21 cellular contexts compared by ENCODE assay signal in the genomic region with DNA sequence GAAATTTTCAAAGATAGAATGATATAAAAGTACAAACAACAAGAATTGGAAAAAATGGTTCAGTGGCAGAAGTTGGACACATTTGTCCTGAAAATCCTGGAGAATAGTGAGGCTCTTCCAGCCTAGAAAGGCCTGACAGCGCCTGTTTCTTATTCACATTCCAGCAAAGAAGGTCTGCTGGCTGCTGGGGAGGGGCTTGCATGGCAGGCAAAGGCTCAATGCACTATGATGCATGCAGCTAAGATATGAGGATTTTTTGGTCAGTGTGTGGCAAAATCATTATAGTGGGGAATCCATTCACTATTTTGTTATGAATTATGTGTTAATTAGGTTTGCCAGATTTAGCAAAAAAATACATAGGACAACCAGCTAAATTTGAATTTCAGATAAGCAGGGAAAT.
DNase-seq lines count a peak whose midpoint lies in the region; ATAC-seq, FAIRE-seq and TF ChIP-seq lines count a peak whose summit lies in the region.
"Had no signal": no experiment of that assay in that cellular context is flagged by ENCODE, and none has a peak within 500 bp of the region (broad histone marks: within the 10 kb centered on the region; RNA-seq: fewer than 3 reads in every experiment).

No MANE protein-coding gene starts in this region.

- no peak overlapping the region for H3K9ac ChIP-seq in PC-3 (ENCODE audit: low read length)
- H3K9ac ChIP-seq in H1 (replicated peaks in 1 of 4; ENCODE audit: extremely low read depth in 1 of 4, low read depth in 3 of 4, low read length in 3 of 4) = no peak overlapping the region
- H3K9ac ChIP-seq in neural progenitor cell = no peak overlapping the region
- H3K9ac ChIP-seq: BLaER1 had no signal

- no peaks in the 10 kb centered on the region for H3K4me1 Mint-ChIP-seq in neural progenitor cell
- H3K4me1 Mint-ChIP-seq: B cell; CD4-positive, CD25-positive, alpha-beta regulatory T cell had no signal

- H3K36me3 Mint-ChIP-seq in neural progenitor cell = no peaks in the 10 kb centered on the region
- H3K36me3 Mint-ChIP-seq: CD4-positive, CD25-positive, alpha-beta regulatory T cell; CD8-positive, alpha-beta T cell had no signal

- no peak for TF ChIP-seq POLR2A in H1 (IDR thresholded peaks at IDR 0.05; ENCODE audit: control extremely low read depth in 1 of 2, low read depth in 2 of 2, low read length in 2 of 2)

- no peak overlapping the region for H3K4me3 Mint-ChIP-seq in neural progenitor cell
- H3K4me3 Mint-ChIP-seq: B cell; CD4-positive, CD25-positive, alpha-beta regulatory T cell; CD8-positive, alpha-beta T cell; H9 had no signal

- no peak overlapping the region for H2AK5ac ChIP-seq in H1 (ENCODE audit: low read depth, low read length)

- no peak overlapping the region for H3K27ac Mint-ChIP-seq in neural progenitor cell
- H3K27ac Mint-ChIP-seq: B cell; CD8-positive, alpha-beta T cell; H9 had no signal

- H3K27ac ChIP-seq in PC-3 (ENCODE audit: low read length) (peak overlapping the region; percentile 27; the same call in 1 of the 2 replicates), H1 (ENCODE audit: low read depth, low read length) (no peak overlapping the region), neural progenitor cell (no peak overlapping the region), tibial artery (no peak overlapping the region)
- H3K27ac ChIP-seq: BLaER1, C4-2B had no signal

- no peak overlapping the region for H2BK20ac ChIP-seq in H1 (ENCODE audit: low read length)

- DNase-seq in PC-3 = no peak
- DNase-seq in H1 (ENCODE audit: low read depth in 1 of 2, low spot score in 2 of 2) = no peak
- peak; percentile 31 for DNase-seq in iPS-NIHi7 (ENCODE audit: extremely low spot score)
- DNase-seq in neural progenitor cell (ENCODE audit: low spot score) = peak; percentile 14
- DNase-seq in HPDE6-E6E7 (ENCODE audit: extremely low spot score) = no peak
- DNase-seq in KG1 (lab: John Stamatoyannopoulos, UW) = no peak
- DNase-seq in SW 1271 (lab: John Stamatoyannopoulos, UW) = no peak
- DNase-seq in tibial artery = no peak
- DNase-seq: Caco-2; CD4-positive, CD25-positive, alpha-beta regulatory T cell; CD8-positive, alpha-beta T cell; DMS153; DND-41; H9 had no signal

- FAIRE-seq in H1 (lab: Jason Lieb, UNC) = no peak
- FAIRE-seq: A204.1, G401.6, GM12892 had no signal

- H3K14ac ChIP-seq in H1 (ENCODE audit: insufficient read length) = no peak overlapping the region

- no peak overlapping the region for H3K18ac ChIP-seq in H1 (ENCODE audit: extremely low read depth, low read length)

- H2BK120ac ChIP-seq in H1 (replicated peaks; ENCODE audit: low read depth, low read length) = no peak overlapping the region

- no peak overlapping the region for H4K8ac ChIP-seq in H1 (ENCODE audit: extremely low read depth, insufficient read depth, low read length)

- H3K4me2 ChIP-seq in PC-3 (ENCODE audit: low read length) (no peak overlapping the region), H1 (ENCODE audit: insufficient read depth in 1 of 2, low read depth in 2 of 2, low read length in 2 of 2) (no peak overlapping the region), neural progenitor cell (no peak overlapping the region)
- H3K4me2 ChIP-seq: BLaER1 had no signal

- intact Hi-C loops in PC-3 (cut with micrococcal nuclease) = no loop called here
- intact Hi-C loops in tibial artery (cut with DNase I; ENCODE audit: low total_unique reads) = no loop called here

- no peak overlapping the region for H2BK5ac ChIP-seq in H1 (ENCODE audit: low read depth, low read length)

- H3K36me3 ChIP-seq in PC-3 (ENCODE audit: low read depth, low read length) (no peaks in the 10 kb centered on the region), H1 (ENCODE audit: control insufficient read depth in 2 of 4, insufficient read depth in 4 of 4, low read length in 3 of 4) (no peaks in the 10 kb centered on the region), neural progenitor cell (no peaks in the 10 kb centered on the region), tibial artery (no peaks in the 10 kb centered on the region)
- H3K36me3 ChIP-seq: BLaER1 had no signal

- POLR2A ChIA-PET in PC-3 (lab: Charles Lee; ENCODE audit: unreplicated experiment) = no interaction called here
- POLR2A ChIA-PET in H1 (lab: Charles Lee; ENCODE audit: partially characterized antibody) = no interaction called here

- no peaks in the 10 kb centered on the region for H3K79me1 ChIP-seq in H1 (ENCODE audit: low read depth, low read length)

- TF ChIP-seq RAD21 in H1 (IDR thresholded peaks at IDR 0.05 in 1 of 2, conservative IDR thresholded peaks at IDR 0.05 in 1 of 2; ENCODE audit: low read depth in 2 of 2, low read length in 2 of 2) = no peak

- peaks cover 3% of the 10 kb centered on the region for H3F3A ChIP-seq in PC-3 (ENCODE audit: low read length, unreplicated experiment)
- H3F3A ChIP-seq in neural progenitor cell (ENCODE audit: low read depth) = no peaks in the 10 kb centered on the region

- H3K23ac ChIP-seq in H1 (ENCODE audit: insufficient read length) = no peak overlapping the region

- H2AFZ ChIP-seq in PC-3 (ENCODE audit: low read length) (no peak overlapping the region), H1 (ENCODE audit: low read length) (no peak overlapping the region), neural progenitor cell (replicated peaks) (no peak overlapping the region)

- no peak for ATAC-seq in PC-3
- ATAC-seq: CD8-positive, alpha-beta T cell; HCT116 had no signal

- no peaks in the 10 kb centered on the region for H3K27me3 Mint-ChIP-seq in neural progenitor cell (ENCODE audit: insufficient read depth, low read depth)

- H4K20me1 ChIP-seq in PC-3 (ENCODE audit: low read length) (no peaks in the 10 kb centered on the region), H1 (replicated peaks in 1 of 2; ENCODE audit: control insufficient read depth in 1 of 2, insufficient read depth in 2 of 2, low read length in 2 of 2) (no peaks in the 10 kb centered on the region), neural progenitor cell (ENCODE audit: low read depth) (no peaks in the 10 kb centered on the region)
- H4K20me1 ChIP-seq: BLaER1 had no signal

- no peak for TF ChIP-seq CTCF in PC-3 (conservative IDR thresholded peaks at IDR 0.05; ENCODE audit: low read depth, low read length)
- no peak for TF ChIP-seq CTCF in H1 (IDR thresholded peaks at IDR 0.05; ENCODE audit: control extremely low read depth in 1 of 3, insufficient read depth in 1 of 3, low read depth in 1 of 3, low read length in 3 of 3)
- no peak for TF ChIP-seq CTCF in neural progenitor cell (IDR thresholded peaks at IDR 0.05)
- TF ChIP-seq CTCF in tibial artery (IDR thresholded peaks at IDR 0.05) = no peak

- H3K56ac ChIP-seq in H1 (replicated peaks; ENCODE audit: insufficient read length, low read depth, low read length) = no peak overlapping the region

- H3K9me3 ChIP-seq in PC-3 (ENCODE audit: low read length) (no peaks in the 10 kb centered on the region), H1 (ENCODE audit: insufficient read depth in 2 of 2, low read depth in 1 of 2, low read length in 1 of 2) (no peaks in the 10 kb centered on the region), neural progenitor cell (ENCODE audit: low read depth) (no peaks in the 10 kb centered on the region), tibial artery (peaks cover 0 to 9% (median 0%) of the 10 kb centered on the region in 3 donors)
- H3K9me3 ChIP-seq: BLaER1, Caco-2 had no signal

- no peaks in the 10 kb centered on the region for H3K9me2 ChIP-seq in PC-3 (replicated peaks; ENCODE audit: low read length)

- BruUV-seq in PC-3 (replicated peaks; lab: Mats Ljungman, UMichigan) = no TSS peak

- H4K91ac ChIP-seq in H1 (replicated peaks; ENCODE audit: insufficient read length, low read length) = no peak overlapping the region

- H3K27me3 ChIP-seq in PC-3 (ENCODE audit: low read length) (no peaks in the 10 kb centered on the region), H1 (replicated peaks in 1 of 4; ENCODE audit: control insufficient read depth in 3 of 4, extremely low read depth in 1 of 4, insufficient read depth in 3 of 4, low read length in 3 of 4) (no peaks in the 10 kb centered on the region), neural progenitor cell (no peaks in the 10 kb centered on the region), tibial artery (no peaks in the 10 kb centered on the region)
- H3K27me3 ChIP-seq: BLaER1 had no signal

- H3K23me2 ChIP-seq in H1 (ENCODE audit: low read depth, low read length) = no peaks in the 10 kb centered on the region

- H4K5ac ChIP-seq in H1 (ENCODE audit: insufficient read length, low read depth, low read length) = no peak overlapping the region

- no peak overlapping the region for H2BK15ac ChIP-seq in H1 (ENCODE audit: low read length)

- TF ChIP-seq EP300 in H1 (IDR thresholded peaks at IDR 0.05; ENCODE audit: borderline replicate concordance in 1 of 2, low read depth in 2 of 2, low read length in 2 of 2) = no peak

- 67% methylated on average over 1 of the region's 1 CpG; no CpG with 5 or more reads in 1 of the 2 experiments for WGBS in H1 (ENCODE audit: extremely low coverage in 1 of 2, insufficient coverage in 1 of 2, insufficient read length in 1 of 2, insufficient replicate concordance in 2 of 2, low coverage in 1 of 2, low lambda C conversion rate in 2 of 2, missing lambda C conversion rate in 1 of 2), 2 experiments

- CTCF ChIA-PET in PC-3 (lab: Charles Lee) = no interaction called here
- CTCF ChIA-PET in H1 (lab: Charles Lee; ENCODE audit: partially characterized antibody) = no interaction called here

- no peaks in the 10 kb centered on the region for H3K9me3 Mint-ChIP-seq in neural progenitor cell
- H3K9me3 Mint-ChIP-seq: H9 had no signal

- H3K4me1 ChIP-seq in PC-3 (ENCODE audit: insufficient read depth, low read length) (peaks cover 35% of the 10 kb centered on the region), H1 (replicated peaks in 1 of 4; ENCODE audit: control insufficient read depth in 3 of 4, insufficient read depth in 4 of 4, low read length in 3 of 4) (no peaks in the 10 kb centered on the region), neural progenitor cell (no peaks in the 10 kb centered on the region), tibial artery (no peaks in the 10 kb centered on the region)
- H3K4me1 ChIP-seq: BLaER1, Caco-2 had no signal

- H3K4ac ChIP-seq in H1 (replicated peaks; ENCODE audit: insufficient read length, low read depth, low read length) = no peak overlapping the region

- no peak overlapping the region for H2BK12ac ChIP-seq in H1 (ENCODE audit: low read depth, low read length)

- H3K4me3 ChIP-seq in PC-3 (ENCODE audit: low read length) = no peak overlapping the region
- H3K4me3 ChIP-seq in H1 (ENCODE audit: extremely low read depth in 1 of 4, insufficient read depth in 2 of 4, low read depth in 3 of 4, low read length in 4 of 4) = no peak overlapping the region
- H3K4me3 ChIP-seq in neural progenitor cell = no peak overlapping the region
- H3K4me3 ChIP-seq in tibial artery = no peak overlapping the region
- H3K4me3 ChIP-seq: BLaER1 had no signal

- H3K79me2 ChIP-seq in PC-3 (ENCODE audit: low read length) (no peaks in the 10 kb centered on the region), H1 (ENCODE audit: control insufficient read depth in 1 of 2, insufficient read depth in 2 of 2, low read length in 2 of 2) (no peaks in the 10 kb centered on the region), neural progenitor cell (ENCODE audit: low read depth) (no peaks in the 10 kb centered on the region)

TF ChIP-seq in H1, 55 proteins besides CTCF, POLR2A, EP300 and RAD21 (continues in another document):
- TF ChIP-seq JUN (IDR thresholded peaks at IDR 0.05; ENCODE audit: low read depth, low read length) (no peak), BCL11A (IDR thresholded peaks at IDR 0.05; ENCODE audit: low read depth in 2 of 2, low read length in 2 of 2) (no peak)

Comparison
In these comparisons a context has a peak if more than half of its experiments do, and no peak if none do; other contexts are left out.
1. DNase-seq: peak in iPS-NIHi7 (single experiment) and neural progenitor cell (single experiment); none in PC-3 (single experiment), H1 (0 of 2), HPDE6-E6E7 (single experiment), KG1 (single experiment), SW 1271 (0 of 2) and tibial artery (0 of 2).